In genomic region chr20:59148713-59149493, GRCh38 we compare ENCODE assay signal across 14 cellular contexts. TPM values are rescaled to one million over a fixed set of nuclear protein-coding genes. Genes with fewer than 3 reads are reported as not detected.
DNase-seq lines count a peak whose midpoint lies in the region; ATAC-seq and TF ChIP-seq lines count a peak whose summit lies in the region.
"Had no signal": no experiment of that assay in that cellular context is flagged by ENCODE, and none has a peak within 500 bp of the region (broad histone marks: within the 10 kb centered on the region; RNA-seq: fewer than 3 reads in every experiment).

No MANE protein-coding gene starts in this region.

- peak in 1 of 2 donors; percentile 26 for ATAC-seq in activated naive CD4-positive, alpha-beta T cell treated with anti-CD3 and anti-CD28 coated beads, Interleukin-2, amount 50 U/mL, for 72 hours
- ATAC-seq in HG03097 (IDR thresholded peaks at IDR 0.05; ENCODE audit: low FRiP score, unreplicated experiment) (no peak), PC-3 (no peak), GM18858 (IDR thresholded peaks at IDR 0.05; ENCODE audit: unreplicated experiment) (no peak), HG02623 (IDR thresholded peaks at IDR 0.05; ENCODE audit: unreplicated experiment) (no peak)
- ATAC-seq: foreskin keratinocyte, HepG2 had no signal

- no peaks in the 10 kb centered on the region for H3K36me3 Mint-ChIP-seq in IgD-negative memory B cell
- peaks cover 15 to 36% of the 10 kb centered on the region in 2 donors for H3K36me3 Mint-ChIP-seq in activated naive CD4-positive, alpha-beta T cell treated with anti-CD3 and anti-CD28 coated beads, Interleukin-2, amount 50 U/mL, for 72 hours

- no peak for TF ChIP-seq CTCF in PC-3 (conservative IDR thresholded peaks at IDR 0.05; ENCODE audit: low read depth, low read length)

- H3K4me1 Mint-ChIP-seq in IgD-negative memory B cell = peaks cover 7 to 38% (median 37%) of the 10 kb centered on the region in 3 donors

- H3K4me1 ChIP-seq in BLaER1 (peaks cover 82% of the 10 kb centered on the region), PC-3 (ENCODE audit: insufficient read depth, low read length) (no peaks in the 10 kb centered on the region)
- H3K4me1 ChIP-seq: foreskin keratinocyte had no signal

- H2AFZ ChIP-seq in PC-3 (ENCODE audit: low read length) = no peak overlapping the region

- H3K27me3 Mint-ChIP-seq in IgD-negative memory B cell = peaks cover 12% of the 10 kb centered on the region

- DNase-seq in activated naive CD4-positive, alpha-beta T cell treated with anti-CD3 and anti-CD28 coated beads, Interleukin-2, amount 50 U/mL, for 72 hours (ENCODE audit: low spot score in 2 of 2) = no peak
- DNase-seq in mesenteric fat pad (ENCODE audit: low spot score) (peak; percentile 87), PC-3 (no peak)
- DNase-seq: foreskin keratinocyte, NCI-H1105 had no signal

- POLR2A ChIA-PET in PC-3 (lab: Charles Lee; ENCODE audit: unreplicated experiment) = no interaction called here

- no peaks in the 10 kb centered on the region for H3F3A ChIP-seq in PC-3 (ENCODE audit: low read length, unreplicated experiment)

- H3K4me2 ChIP-seq in BLaER1 (peak overlapping the region; percentile 74), PC-3 (ENCODE audit: low read length) (no peak overlapping the region)

- BruUV-seq in PC-3 (replicated peaks; lab: Mats Ljungman, UMichigan) = no TSS peak

- peaks cover 3% of the 10 kb centered on the region; the same call in 1 of the 2 replicates for H3K9me3 ChIP-seq in BLaER1
- no peaks in the 10 kb centered on the region for H3K9me3 ChIP-seq in PC-3 (ENCODE audit: low read length)

- H4K20me1 ChIP-seq in BLaER1 (no peaks in the 10 kb centered on the region), PC-3 (ENCODE audit: low read length) (no peaks in the 10 kb centered on the region)

- intact Hi-C loops in PC-3 (cut with micrococcal nuclease) = no loop called here

- H3K4me3 ChIP-seq in BLaER1 (no peak overlapping the region), PC-3 (ENCODE audit: low read length) (no peak overlapping the region)

- H3K27ac Mint-ChIP-seq in IgD-negative memory B cell = peak overlapping the region; percentile 89 to 98 (median 93)
- H3K27ac Mint-ChIP-seq in activated naive CD4-positive, alpha-beta T cell treated with anti-CD3 and anti-CD28 coated beads, Interleukin-2, amount 50 U/mL, for 72 hours = peak overlapping the region; percentile 87 to 96
- H3K27ac Mint-ChIP-seq: progenitor cell of endocrine pancreas had no signal

- no peaks in the 10 kb centered on the region for H3K79me2 ChIP-seq in PC-3 (ENCODE audit: low read length)

- H3K36me3 ChIP-seq in BLaER1 (no peaks in the 10 kb centered on the region), PC-3 (ENCODE audit: low read depth, low read length) (no peaks in the 10 kb centered on the region)

- CTCF ChIA-PET in PC-3 (lab: Charles Lee) = no interaction called here

- H3K4me3 Mint-ChIP-seq in IgD-negative memory B cell = peak overlapping the region; percentile 11 to 57 (median 20)

- H3K9ac ChIP-seq in BLaER1 (no peak overlapping the region), PC-3 (ENCODE audit: low read length) (no peak overlapping the region)

- H3K9me3 Mint-ChIP-seq in IgD-negative memory B cell = peaks cover 0 to 3% (median 0%) of the 10 kb centered on the region in 3 donors
- H3K9me3 Mint-ChIP-seq in activated naive CD4-positive, alpha-beta T cell treated with anti-CD3 and anti-CD28 coated beads, Interleukin-2, amount 50 U/mL, for 72 hours = no peaks in the 10 kb centered on the region

- H3K9me2 ChIP-seq in PC-3 (replicated peaks; ENCODE audit: low read length) = no peaks in the 10 kb centered on the region

- peak overlapping the region; percentile 70 for H3K27ac ChIP-seq in BLaER1
- no peak overlapping the region for H3K27ac ChIP-seq in PC-3 (ENCODE audit: low read length)
- H3K27ac ChIP-seq: C4-2B, foreskin keratinocyte had no signal

- H3K27me3 ChIP-seq in BLaER1 = no peaks in the 10 kb centered on the region
- peaks cover 96% of the 10 kb centered on the region for H3K27me3 ChIP-seq in PC-3 (ENCODE audit: low read length)

RNA-seq across cellular contexts. Expression of gene ZNF831, which starts 14.7 kb away (rescaled TPM):
- 1.2 TPM for polyA plus RNA-seq in IgD-negative memory B cell
- total RNA-seq in activated naive CD4-positive, alpha-beta T cell treated with anti-CD3 and anti-CD28 coated beads, Interleukin-2, amount 50 U/mL, for 72 hours = 10 to 100 TPM in 1 of 2 donors, 1 to 10 TPM in 1; 6.6 to 12.7 TPM
- total RNA-seq in mesenteric fat pad (0.32 TPM), PC-3 (2014; rRNA removed) (not detected in 2 replicates)
- total RNA-seq: astrocyte, foreskin keratinocyte, HepG2, progenitor cell of endocrine pancreas had no signal
- polyA plus RNA-seq: foreskin keratinocyte, HepG2 had no signal
